In genomic region chr9:76085596-76085995, GRCh38 we compare ENCODE assay signal across 16 cellular contexts.
DNase-seq lines count a peak whose midpoint lies in the region; ATAC-seq and TF ChIP-seq lines count a peak whose summit lies in the region.
"Had no signal": no experiment of that assay in that cellular context is flagged by ENCODE, and none has a peak within 500 bp of the region (broad histone marks: within the 10 kb centered on the region; RNA-seq: fewer than 3 reads in every experiment).

No MANE protein-coding gene starts in this region.

- H3K27me3 ChIP-seq in esophagus muscularis mucosa (no peaks in the 10 kb centered on the region), left lung (no peaks in the 10 kb centered on the region), upper lobe of left lung (no peaks in the 10 kb centered on the region)

- H3K4me1 ChIP-seq in esophagus muscularis mucosa = peaks cover 0 to 34% (median 33%) of the 10 kb centered on the region in 4 donors
- peaks cover 0 to 9% of the 10 kb centered on the region in 2 donors for H3K4me1 ChIP-seq in left lung
- H3K4me1 ChIP-seq in upper lobe of left lung = peaks cover 0 to 9% (median 2%) of the 10 kb centered on the region in 4 donors

- H3K27me3 Mint-ChIP-seq in activated naive CD8-positive, alpha-beta T cell treated with anti-CD3 and anti-CD28 coated beads for 36 hours = no peaks in the 10 kb centered on the region
- H3K27me3 Mint-ChIP-seq: CD4-positive, alpha-beta memory T cell had no signal

- DNase-seq in esophagus muscularis mucosa (ENCODE audit: extremely low spot score) (no peak), left lung (peak in 1 of 2 donors; percentile 43), upper lobe of left lung (peak in 1 of 2 donors; percentile 70)
- no peak for DNase-seq in stimulated activated CD4-positive, alpha-beta T cell treated with anti-CD3 and anti-CD28 coated beads, Interleukin-12 subunit alpha, Interleukin-12 subunit beta, amount 100 ng/mL, for 4 hours
- DNase-seq in activated naive CD8-positive, alpha-beta T cell treated with anti-CD3 and anti-CD28 coated beads for 36 hours = no peak
- no peak for DNase-seq in stimulated activated CD4-positive, alpha-beta T cell treated with anti-CD3 and anti-CD28 coated beads, Interleukin-4, amount 100 ng/mL, for 24 hours
- DNase-seq: C1 segment of cervical spinal cord; Calu3; CD4-positive, alpha-beta memory T cell; COR-L47; DMS53; DMS79 treated with DMSO at 0.1 percent for 48 hours; GF-D8; H9 had no signal

- no peaks in the 10 kb centered on the region for H3K9me3 ChIP-seq in esophagus muscularis mucosa
- no peaks in the 10 kb centered on the region for H3K9me3 ChIP-seq in left lung
- H3K9me3 ChIP-seq in upper lobe of left lung = no peaks in the 10 kb centered on the region

- 61% methylated on average over 2 of the region's 2 CpGs for WGBS in esophagus muscularis mucosa
- 69 to 90% methylated on average over 2 of the region's 2 CpGs for WGBS in upper lobe of left lung, 2 donors

- ATAC-seq in left lung = peak; percentile 94
- ATAC-seq in upper lobe of left lung (ENCODE audit: low FRiP score in 2 of 2) = peak; percentile 12 to 63
- ATAC-seq: GM23338, HCT116 had no signal

- intact Hi-C loops in esophagus muscularis mucosa (cut with DNase I) = no loop called here
- intact Hi-C loops in left lung (cut with DNase I) = no loop called here

- H3K27ac Mint-ChIP-seq in activated naive CD8-positive, alpha-beta T cell treated with anti-CD3 and anti-CD28 coated beads for 36 hours = no peak overlapping the region
- H3K27ac Mint-ChIP-seq: CD4-positive, alpha-beta memory T cell; H9 had no signal

- H3K36me3 ChIP-seq in esophagus muscularis mucosa = no peaks in the 10 kb centered on the region
- no peaks in the 10 kb centered on the region for H3K36me3 ChIP-seq in left lung
- no peaks in the 10 kb centered on the region for H3K36me3 ChIP-seq in upper lobe of left lung

- H3K4me3 ChIP-seq in esophagus muscularis mucosa (no peak overlapping the region), left lung (no peak overlapping the region), upper lobe of left lung (no peak overlapping the region)
- H3K4me3 ChIP-seq: GM23338 had no signal

- H3K4me3 Mint-ChIP-seq in activated naive CD8-positive, alpha-beta T cell treated with anti-CD3 and anti-CD28 coated beads for 36 hours = no peak overlapping the region
- H3K4me3 Mint-ChIP-seq: CD4-positive, alpha-beta memory T cell; GM23338; H9 had no signal

- no peak for TF ChIP-seq CTCF in esophagus muscularis mucosa (IDR thresholded peaks at IDR 0.05)
- no peak for TF ChIP-seq CTCF in left lung (IDR thresholded peaks at IDR 0.05)
- TF ChIP-seq CTCF in upper lobe of left lung (IDR thresholded peaks at IDR 0.05) = no peak

- H3K27ac ChIP-seq in esophagus muscularis mucosa (replicated peaks in 1 of 4) (peak overlapping the region in 3 of 4 donors; percentile 12 to 30 (median 15)), left lung (no peak overlapping the region), upper lobe of left lung (no peak overlapping the region)

- H3K9me3 Mint-ChIP-seq in activated naive CD8-positive, alpha-beta T cell treated with anti-CD3 and anti-CD28 coated beads for 36 hours = no peaks in the 10 kb centered on the region
- H3K9me3 Mint-ChIP-seq: CD4-positive, alpha-beta memory T cell had no signal

- TF ChIP-seq POLR2A in esophagus muscularis mucosa (IDR thresholded peaks at IDR 0.05; ENCODE audit: low read depth) = no peak
- TF ChIP-seq POLR2A in upper lobe of left lung (IDR thresholded peaks at IDR 0.05) = no peak

- peaks cover 9% of the 10 kb centered on the region for H3K36me3 Mint-ChIP-seq in activated naive CD8-positive, alpha-beta T cell treated with anti-CD3 and anti-CD28 coated beads for 36 hours

- TF ChIP-seq EP300 in esophagus muscularis mucosa (IDR thresholded peaks at IDR 0.05) (no peak), upper lobe of left lung (IDR thresholded peaks at IDR 0.05) (peak in 1 of 4 donors; percentile 48)

- peaks cover 3% of the 10 kb centered on the region for H3K4me1 Mint-ChIP-seq in activated naive CD8-positive, alpha-beta T cell treated with anti-CD3 and anti-CD28 coated beads for 36 hours

Comparison
In these comparisons a context has a peak if more than half of its experiments do, and no peak if none do; other contexts are left out.
1. H3K27ac ChIP-seq: peak in esophagus muscularis mucosa (3 of 4); none in left lung (0 of 2) and upper lobe of left lung (0 of 4).